10 cellular contexts compared by ENCODE assay signal in genomic region chr14:69713976-69714716, GRCh38. TPM values are rescaled to one million over a fixed set of nuclear protein-coding genes. Genes with fewer than 3 reads are reported as not detected.
A peak's percentile ranks its signal among the peaks of the same experiment; 100 is the strongest.
DNase-seq lines count a peak whose midpoint lies in the region; ATAC-seq and TF ChIP-seq lines count a peak whose summit lies in the region.
"Had no signal": no experiment of that assay in that cellular context is flagged by ENCODE, and none has a peak within 500 bp of the region (broad histone marks: within the 10 kb centered on the region; RNA-seq: fewer than 3 reads in every experiment).

No MANE protein-coding gene starts in this region.

- H3K4me1 ChIP-seq in cardiac muscle cell (ENCODE audit: low read depth) (peaks cover 37% of the 10 kb centered on the region), urinary bladder (ENCODE audit: insufficient read depth) (peaks cover 2% of the 10 kb centered on the region)

- in situ Hi-C loops in GM13977 (cut with MboI; ENCODE audit: low pct_unique_long_range_greater_than_20kb, low sequenced_read_pairs, unreplicated experiment), result loop anchor here (25.0 kb wide), 1 partner anchor 477 kb away; no protein-coding TSS in a partner anchor

- H3K27me3 ChIP-seq in cardiac muscle cell, result no peaks in the 10 kb centered on the region
- H3K27me3 ChIP-seq in H7 (ENCODE audit: control insufficient read depth, insufficient read depth, low read length), result no peaks in the 10 kb centered on the region

- H3K36me3 ChIP-seq in cardiac muscle cell, result peaks cover 3% of the 10 kb centered on the region
- H3K36me3 ChIP-seq in urinary bladder (ENCODE audit: insufficient read depth), result no peaks in the 10 kb centered on the region
- H3K36me3 ChIP-seq in H7 (replicated peaks; ENCODE audit: control insufficient read depth, insufficient read depth, low read length), result no peaks in the 10 kb centered on the region

- H3K4me3 Mint-ChIP-seq in glutamatergic neuron (ENCODE audit: unreplicated experiment), result peak overlapping the region; percentile 65
- H3K4me3 Mint-ChIP-seq: naive thymus-derived CD8-positive, alpha-beta T cell had no signal

- H3K27me3 Mint-ChIP-seq in glutamatergic neuron (ENCODE audit: unreplicated experiment), result peaks cover 36% of the 10 kb centered on the region
- H3K27me3 Mint-ChIP-seq: naive thymus-derived CD8-positive, alpha-beta T cell had no signal

- no peaks in the 10 kb centered on the region for H3K9me3 ChIP-seq in cardiac muscle cell (ENCODE audit: low read depth)

- no peak for ATAC-seq in left cardiac atrium
- ATAC-seq in GM21423 (IDR thresholded peaks at IDR 0.05; ENCODE audit: unreplicated experiment), result no peak
- ATAC-seq: naive thymus-derived CD8-positive, alpha-beta T cell had no signal

- H3K9me3 Mint-ChIP-seq in glutamatergic neuron (ENCODE audit: unreplicated experiment), result peaks cover 38% of the 10 kb centered on the region
- H3K9me3 Mint-ChIP-seq: naive thymus-derived CD8-positive, alpha-beta T cell had no signal

- peaks cover 5% of the 10 kb centered on the region for H3K36me3 Mint-ChIP-seq in glutamatergic neuron (ENCODE audit: unreplicated experiment)

- WGBS in urinary bladder, result 78% methylated on average over 9 of the region's 9 CpGs

- DNase-seq in cardiac muscle cell (ENCODE audit: low read depth in 1 of 2, low spot score in 1 of 2) (no peak), left cardiac atrium (no peak), NCI-H748 treated with DMSO at 0.1 percent for 48 hours (lab: John Stamatoyannopoulos, UW) (peak; percentile 95), glutamatergic neuron (no peak), GM13977 (ENCODE audit: low spot score) (no peak), H7 (no peak)
- DNase-seq: AML-193; naive thymus-derived CD8-positive, alpha-beta T cell had no signal

- peak overlapping the region; percentile 89 for H3K27ac ChIP-seq in cardiac muscle cell
- peak overlapping the region; percentile 32 for H3K27ac ChIP-seq in urinary bladder (ENCODE audit: low read depth)

- peak overlapping the region; percentile 99 for H3K27ac Mint-ChIP-seq in glutamatergic neuron (ENCODE audit: unreplicated experiment)

- intact Hi-C loops in left cardiac atrium (cut with DNase I), result no loop called here

- H3K4me1 Mint-ChIP-seq in glutamatergic neuron (ENCODE audit: low read depth, unreplicated experiment), result peaks cover 63% of the 10 kb centered on the region

- no peak for TF ChIP-seq CTCF in cardiac muscle cell (IDR thresholded peaks at IDR 0.05; ENCODE audit: low read depth, low read length)
- no peak for TF ChIP-seq CTCF in glutamatergic neuron (IDR thresholded peaks at IDR 0.05; ENCODE audit: partially characterized antibody, unreplicated experiment)
- no peak for TF ChIP-seq CTCF in GM13977 (IDR thresholded peaks at IDR 0.05; ENCODE audit: extremely low read depth, insufficient read depth, missing control alignments)

- H3K4me3 ChIP-seq in cardiac muscle cell, result no peak overlapping the region
- H3K4me3 ChIP-seq in urinary bladder (ENCODE audit: low read depth, low read length), result no peak overlapping the region
- no peak overlapping the region for H3K4me3 ChIP-seq in H7 (ENCODE audit: insufficient read depth, low read depth, low read length)

RNA-seq across cellular contexts. Expression of gene SRSF5, which starts 52.8 kb away (rescaled TPM):
- total RNA-seq in cardiac muscle cell (434 and 687 TPM in 2 replicates), left cardiac atrium (100 to 1,000 TPM; 173 to 284 TPM), glutamatergic neuron (ENCODE audit: unreplicated experiment) (319 TPM), urinary bladder (180 TPM)
- polyA plus RNA-seq in cardiac muscle cell (566 and 573 TPM in 2 replicates), urinary bladder (450 TPM)
- total RNA-seq in H7 (2014; rRNA removed; shearing (Covaris generic)), result 90.9 and 99.7 TPM in 2 replicates
